In genomic region chr3:155870133-155870944, GRCh38 we compare ENCODE assay signal across 8 cellular contexts. TPM values are rescaled to one million over a fixed set of nuclear protein-coding genes. Genes with fewer than 3 reads are reported as not detected.
DNase-seq lines count a peak whose midpoint lies in the region; ATAC-seq, FAIRE-seq and TF ChIP-seq lines count a peak whose summit lies in the region.

GMPS (plus strand) TSS chr3:155870650; CDS start chr3:155870871, 221 bp downstream.

- H3K36me3 ChIP-seq in heart left ventricle (no peaks in the 10 kb centered on the region), upper lobe of left lung (no peaks in the 10 kb centered on the region)

- DNase-seq in GM12891 (ENCODE audit: insufficient read length, low spot score), result peak; percentile 93
- peak; percentile 97 for DNase-seq in NCI-H1436 (lab: John Stamatoyannopoulos, UW)
- peak; percentile 91 for DNase-seq in T follicular helper cell (ENCODE audit: low read depth)
- DNase-seq in heart left ventricle, result peak; percentile 94 to 98 (median 96)
- DNase-seq in posterior cingulate gyrus, result peak; percentile 85 to 99 (median 94)
- DNase-seq in upper lobe of left lung, result peak; percentile 97 to 99

- peak; percentile 91 for ATAC-seq in HG02840 (IDR thresholded peaks at IDR 0.05; ENCODE audit: low FRiP score, unreplicated experiment)
- peak; percentile 97 to 99 (median 98) for ATAC-seq in heart left ventricle
- peak; percentile 99 for ATAC-seq in upper lobe of left lung (ENCODE audit: low FRiP score in 2 of 2)

- FAIRE-seq in GM12891 (lab: Jason Lieb, UNC), result peak; percentile 78

- H3K27me3 ChIP-seq in heart left ventricle (no peaks in the 10 kb centered on the region), upper lobe of left lung (no peaks in the 10 kb centered on the region)

- peak within 1 kb of the TSS; percentile 60 for H3K27ac ChIP-seq in adipose tissue (ENCODE audit: low read depth, low read length)
- peak within 1 kb of the TSS; percentile 52 to 99 (median 94) for H3K27ac ChIP-seq in heart left ventricle
- peak within 1 kb of the TSS; percentile 93 to 97 (median 94) for H3K27ac ChIP-seq in upper lobe of left lung

- peak; percentile 77 for TF ChIP-seq POLR2A in GM12891 (IDR thresholded peaks at IDR 0.05; ENCODE audit: low read depth, low read length)
- peak in 1 of 2 donors; percentile 75 for TF ChIP-seq POLR2A in heart left ventricle (IDR thresholded peaks at IDR 0.05)
- peak in 2 of 4 donors; percentile 68 to 79 for TF ChIP-seq POLR2A in upper lobe of left lung (IDR thresholded peaks at IDR 0.05)

- no peak for TF ChIP-seq EP300 in upper lobe of left lung (IDR thresholded peaks at IDR 0.05)

- TF ChIP-seq CTCF in heart left ventricle (IDR thresholded peaks at IDR 0.05), result peak; percentile 41 to 79 (median 57)
- peak; percentile 23 to 94 (median 75) for TF ChIP-seq CTCF in upper lobe of left lung (IDR thresholded peaks at IDR 0.05)

- WGBS in adipose tissue, 3 donors, result 0 to 1% (median 1%) methylated on average over 69 to 83 of the region's 83 CpGs
- WGBS in heart left ventricle, 4 donors, result 0% methylated on average over 38 to 83 of the region's 83 CpGs
- 1 to 4% methylated on average over 8 to 50 of the region's 83 CpGs for WGBS in upper lobe of left lung, 2 donors

- H3K4me1 ChIP-seq in heart left ventricle (peaks cover 0 to 33% (median 18%) of the 10 kb centered on the region in 12 donors), upper lobe of left lung (peaks cover 21 to 24% (median 22%) of the 10 kb centered on the region in 4 donors)

- H3K9me3 ChIP-seq in heart left ventricle (no peaks in the 10 kb centered on the region), upper lobe of left lung (no peaks in the 10 kb centered on the region)

- H3K4me3 ChIP-seq in heart left ventricle (peak within 1 kb of the TSS; percentile 71 to 100 (median 96)), upper lobe of left lung (peak within 1 kb of the TSS; percentile 80 to 98 (median 94))

- intact Hi-C loops in heart left ventricle (cut with DNase I), result loop anchor here in 9 of 10 donors (1.0 to 10.0 kb wide), 8 partner anchors 16 to 1546 kb away; partner anchors contain the start of genes SLC33A1 (in 6 of the 9), C3orf33 (in 5 of the 9), DHX36 (in 1 of the 9) and PLCH1 (in 1 of the 9)
- intact Hi-C loops in posterior cingulate gyrus (cut with DNase I), result loop anchor here (5.0 kb wide), 1 partner anchor 63 kb away; the partner anchor contains the start of gene C3orf33

TF ChIP-seq in GM12891, 5 proteins besides CTCF, POLR2A, EP300 and RAD21:
- TF ChIP-seq POLR2AphosphoS5 (IDR thresholded peaks at IDR 0.05; ENCODE audit: low read depth, low read length), result peak; percentile 73
- TF ChIP-seq SPI1 (IDR thresholded peaks at IDR 0.05; ENCODE audit: low read depth, low read length), result no peak
- no peak; the same call in 1 of the 2 replicates for TF ChIP-seq POU2F2 (IDR thresholded peaks at IDR 0.05; ENCODE audit: low read depth, low read length)
- no peak for TF ChIP-seq PAX5 (IDR thresholded peaks at IDR 0.05; ENCODE audit: insufficient read depth, low read length, severe bottlenecking)
- peak; percentile 45 for TF ChIP-seq TAF1 (IDR thresholded peaks at IDR 0.05; ENCODE audit: low read depth, low read length)

RNA-seq across cellular contexts. Expression of gene GMPS, which starts in this region (rescaled TPM):
- 65.7 TPM for polyA plus RNA-seq in GM12891 (2012; ENCODE audit: low read depth, missing spikeins)
- polyA plus RNA-seq in adipose tissue (10 to 100 TPM; 16.4 to 17.6 (median 16.9) TPM), heart left ventricle (10 to 100 TPM; 11.9 to 26.9 TPM)
- total RNA-seq in heart left ventricle (10 to 100 TPM; 21.4 to 36.8 (median 32.3) TPM), upper lobe of left lung (10 to 100 TPM in 5 of 6 donors, 1 to 10 TPM in 1; 9.4 to 38.0 (median 28.5) TPM)

Comparison
In these comparisons a context has a peak if more than half of its experiments do, and no peak if none do; other contexts are left out.
1. Peak in every context shown above with its lines: DNase-seq, ATAC-seq, H3K4me3 ChIP-seq and H3K27ac ChIP-seq.